ENCODE assay signal across 8 cellular contexts in genomic region chr6:109187399-109188114, GRCh38.
A peak's percentile ranks its signal among the peaks of the same experiment; 100 is the strongest.
DNase-seq lines count a peak whose midpoint lies in the region; ATAC-seq, FAIRE-seq and TF ChIP-seq lines count a peak whose summit lies in the region.

No MANE protein-coding gene starts in this region.

- H3K27me3 ChIP-seq in RWPE2 (ENCODE audit: insufficient read depth, poor library complexity, severe bottlenecking) = peaks cover 12% of the 10 kb centered on the region
- no peaks in the 10 kb centered on the region for H3K27me3 ChIP-seq in psoas muscle (ENCODE audit: insufficient read depth in 3 of 3, low read length in 2 of 3)
- H3K27me3 ChIP-seq in aorta (ENCODE audit: control insufficient read depth in 1 of 2, insufficient read depth in 2 of 2, low read length in 1 of 2) = no peaks in the 10 kb centered on the region

- 18 to 27% (median 23%) methylated on average over 5 of the region's 5 CpGs for WGBS in psoas muscle, 3 donors
- WGBS in aorta, 2 donors = 28 to 35% methylated on average over 5 of the region's 5 CpGs

- H3K27ac ChIP-seq in RWPE2 (ENCODE audit: poor library complexity, severe bottlenecking) (no peak overlapping the region), psoas muscle (no peak overlapping the region), aorta (ENCODE audit: low read depth in 1 of 2, low read length in 2 of 2) (no peak overlapping the region)

- FAIRE-seq in D721Med (lab: Jason Lieb, UNC) = peak; percentile 71

- H3K36me3 ChIP-seq in RWPE2 (ENCODE audit: low read depth) = no peaks in the 10 kb centered on the region
- H3K36me3 ChIP-seq in psoas muscle (ENCODE audit: insufficient read depth in 1 of 2, low read depth in 1 of 2) = no peaks in the 10 kb centered on the region
- no peaks in the 10 kb centered on the region for H3K36me3 ChIP-seq in aorta (ENCODE audit: control insufficient read depth in 1 of 2, insufficient read depth in 2 of 2, low read length in 1 of 2)

- H3K9me3 ChIP-seq in RWPE2 (ENCODE audit: severe bottlenecking) (no peaks in the 10 kb centered on the region), psoas muscle (no peaks in the 10 kb centered on the region), aorta (ENCODE audit: control insufficient read depth, low read length) (no peaks in the 10 kb centered on the region)

- H3K4me1 ChIP-seq in RWPE2 (ENCODE audit: insufficient read depth, poor library complexity, severe bottlenecking) (no peaks in the 10 kb centered on the region), psoas muscle (no peaks in the 10 kb centered on the region), aorta (ENCODE audit: control insufficient read depth in 1 of 2, insufficient read depth in 2 of 2, low read length in 2 of 2) (peaks cover 0 to under 1% of the 10 kb centered on the region in 2 donors)

- no peak for DNase-seq in D721Med (ENCODE audit: insufficient read length, low spot score)
- DNase-seq in HT-29 (ENCODE audit: low spot score) = peak; percentile 84
- no peak for DNase-seq in RWPE2 (ENCODE audit: low spot score)
- DNase-seq in activated effector memory CD4-positive, alpha-beta T cell treated with anti-CD3 and anti-CD28 coated beads, Interleukin-2, amount 50 U/mL, for 16 hours = peak; percentile 82
- DNase-seq in head of caudate nucleus = peak; percentile 8 to 89 (median 65)
- peak in 1 of 2 donors; percentile 26 for DNase-seq in psoas muscle
- DNase-seq in aorta = peak in 1 of 2 donors; percentile 50

- TF ChIP-seq CTCF in D721Med (IDR thresholded peaks at IDR 0.05; ENCODE audit: insufficient read depth, missing control alignments) (peak; percentile 88), RWPE2 (IDR thresholded peaks at IDR 0.05; ENCODE audit: poor library complexity, severe bottlenecking) (peak; percentile 93), psoas muscle (IDR thresholded peaks at IDR 0.05) (peak; percentile 94)

- intact Hi-C loops in head of caudate nucleus (cut with DNase I) = loop anchor here (5.0 kb wide), 1 partner anchor 195 kb away; the partner anchor contains the start of gene CD164
- intact Hi-C loops in psoas muscle (cut with DNase I) = loop anchor here (2.0 to 5.0 kb wide), 3 partner anchors 100 to 195 kb away; partner anchors contain the start of gene CD164 (in 2 of the 2)
- intact Hi-C loops in aorta (cut with DNase I) = loop anchor here (1.0 kb wide), 2 partner anchors 195 to 196 kb away; partner anchors contain the start of gene CD164 (in 1 of the 2)

- H3K4me3 ChIP-seq in RWPE2 (ENCODE audit: severe bottlenecking) (no peak overlapping the region), psoas muscle (no peak overlapping the region), aorta (ENCODE audit: low read length in 2 of 2) (no peak overlapping the region)

- ATAC-seq in RWPE2 (ENCODE audit: low read depth) (peak; percentile 71; the same call in 2 of the 3 replicates), psoas muscle (peak; percentile 76 to 95 (median 89)), aorta (ENCODE audit: low FRiP score) (peak; percentile 84), GM19463 (IDR thresholded peaks at IDR 0.05; ENCODE audit: unreplicated experiment) (no peak)

Comparison
In these comparisons a context has a peak if more than half of its experiments do, and no peak if none do; other contexts are left out.
1. DNase-seq: peak in HT-29 (single experiment), activated effector memory CD4-positive, alpha-beta T cell treated with anti-CD3 and anti-CD28 coated beads, Interleukin-2, amount 50 U/mL, for 16 hours (single experiment) and head of caudate nucleus (42 of 42); none in D721Med (single experiment) and RWPE2 (single experiment).
2. Peak in every context shown above with its lines, with median percentiles within 50 percentile points of each other: CTCF ChIP-seq.